26 cellular contexts compared by ENCODE assay signal in genomic region chr1:206477110-206477509, GRCh38. TPM values are rescaled to one million over a fixed set of nuclear protein-coding genes. Genes with fewer than 3 reads are reported as not detected.
"Had no signal": no experiment of that assay in that cellular context is flagged by ENCODE, and none has a peak within 500 bp of the region (broad histone marks: within the 10 kb centered on the region; RNA-seq: fewer than 3 reads in every experiment).

No MANE protein-coding gene starts in this region.

- H3K4me3 Mint-ChIP-seq: activated naive CD8-positive, alpha-beta T cell treated with anti-CD3 and anti-CD28 coated beads, Interleukin-2, amount 10 ng/mL, durations not matched to agents 7 days and 5 days; immature natural killer cell; natural killer cell; stimulated activated memory B cell treated with anti-CD40 and anti-IgM and Interleukin-4, amounts not matched to agents 10 μg/mL and 1 μg/mL and 100 μg/mL, for 72 hours; WTC11 had no signal

- H3K27ac ChIP-seq: lower lobe of right lung, neutrophil, right lobe of liver, stomach, tibial artery, upper lobe of right lung had no signal

- DNase-seq: activated CD4-positive, alpha-beta T cell treated with anti-CD3 and anti-CD28 coated beads for 1 hour; activated CD8-positive, alpha-beta memory T cell treated with anti-CD3 and anti-CD28 coated beads for 24 hours; activated naive CD8-positive, alpha-beta T cell treated with anti-CD3 and anti-CD28 coated beads, Interleukin-2, amount 10 ng/mL, durations not matched to agents 7 days and 5 days; amniotic stem cell; central memory CD4-positive, alpha-beta T cell; foreskin fibroblast; head of caudate nucleus; hypothalamus; immature natural killer cell; lower lobe of right lung; mesendoderm; natural killer cell; stimulated activated CD4-positive, alpha-beta T cell treated with anti-CD3 and anti-CD28 coated beads, Interleukin-12 subunit alpha, Interleukin-12 subunit beta, amount 100 ng/mL, for 4 hours; stimulated activated CD4-positive, alpha-beta T cell treated with anti-CD3 and anti-CD28 coated beads, Interleukin-4, amount 100 ng/mL, for 24 hours; stomach; T-helper 2 cell; tibial artery; upper lobe of right lung had no signal

- H3K4me1 ChIP-seq: right lobe of liver had no signal

- H3K27me3 Mint-ChIP-seq: activated naive CD8-positive, alpha-beta T cell treated with anti-CD3 and anti-CD28 coated beads, Interleukin-2, amount 10 ng/mL, durations not matched to agents 7 days and 5 days; stimulated activated memory B cell treated with anti-CD40 and anti-IgM and Interleukin-4, amounts not matched to agents 10 μg/mL and 1 μg/mL and 100 μg/mL, for 72 hours had no signal

- H3K27me3 ChIP-seq: neutrophil, right lobe of liver, stomach, tibial artery, upper lobe of right lung had no signal

- ATAC-seq: left lobe of liver; lower lobe of right lung; natural killer cell; right lobe of liver; SK-N-SH treated with all-trans-retinoic acid at 6 μM for 48 hours; stimulated activated memory B cell treated with anti-CD40 and anti-IgM and Interleukin-4, amounts not matched to agents 10 μg/mL and 1 μg/mL and 100 μg/mL, for 72 hours; upper lobe of right lung; WTC11 had no signal

- H3K9me3 Mint-ChIP-seq: activated naive CD8-positive, alpha-beta T cell treated with anti-CD3 and anti-CD28 coated beads, Interleukin-2, amount 10 ng/mL, durations not matched to agents 7 days and 5 days; activated T-helper 2 cell treated with anti-CD3 and anti-CD28 coated beads, Interferon-gamma antibody, Interleukin-2, Interleukin-4, amounts not matched to agents 10 μg/mL and 5 μg/mL and 100 μg/mL, durations not matched to agents 14 hours and 24 hours and 36 hours; immature natural killer cell; natural killer cell; stimulated activated memory B cell treated with anti-CD40 and anti-IgM and Interleukin-4, amounts not matched to agents 10 μg/mL and 1 μg/mL and 100 μg/mL, for 72 hours; WTC11 had no signal

- H3K27ac Mint-ChIP-seq: activated naive CD8-positive, alpha-beta T cell treated with anti-CD3 and anti-CD28 coated beads, Interleukin-2, amount 10 ng/mL, durations not matched to agents 7 days and 5 days; stimulated activated memory B cell treated with anti-CD40 and anti-IgM and Interleukin-4, amounts not matched to agents 10 μg/mL and 1 μg/mL and 100 μg/mL, for 72 hours; WTC11 had no signal

- H3K4me3 ChIP-seq: lower lobe of right lung, right lobe of liver, stomach, tibial artery, upper lobe of right lung had no signal

- H3K9me3 ChIP-seq: lower lobe of right lung, neutrophil, right lobe of liver, stomach, tibial artery, upper lobe of right lung had no signal

- H3K36me3 ChIP-seq: right lobe of liver had no signal

RNA-seq across cellular contexts. Expression of gene RASSF5, which starts 30.2 kb away (rescaled TPM):
- total RNA-seq: osteocyte had no signal
